ENCODE assay signal across 25 cellular contexts in genomic region chr4:71069063-71069462, GRCh38.
DNase-seq lines count a peak whose midpoint lies in the region; ATAC-seq, FAIRE-seq and TF ChIP-seq lines count a peak whose summit lies in the region.
"Had no signal": no experiment of that assay in that cellular context is flagged by ENCODE, and none has a peak within 500 bp of the region (broad histone marks: within the 10 kb centered on the region; RNA-seq: fewer than 3 reads in every experiment).

No MANE protein-coding gene starts in this region.

- WGBS in HepG2 (ENCODE audit: low lambda C conversion rate) = 8% methylated on average over 1 of the region's 1 CpG
- WGBS in right lobe of liver (ENCODE audit: insufficient coverage, low coverage, low lambda C conversion rate, missing lambda C conversion rate) = 92% methylated on average over 1 of the region's 1 CpG
- WGBS in K562 (ENCODE audit: insufficient coverage, low coverage, missing lambda C conversion rate) = 0% methylated on average over 1 of the region's 1 CpG
- 73 to 91% (median 83%) methylated on average over 1 of the region's 1 CpG for WGBS in spleen, 5 donors

- POLR2A ChIA-PET in HepG2 (lab: Yijun Ruan, JAX) = no interaction called here
- POLR2A ChIA-PET in K562 (lab: Yijun Ruan, JAX) = no interaction called here

- H3K36me3 ChIP-seq in HepG2 (replicated peaks in 1 of 2; ENCODE audit: control insufficient read depth in 1 of 2, insufficient read depth in 2 of 2, low read length in 2 of 2) = no peaks in the 10 kb centered on the region
- no peaks in the 10 kb centered on the region for H3K36me3 ChIP-seq in right lobe of liver
- H3K36me3 ChIP-seq in K562 (ENCODE audit: control insufficient read depth, insufficient read depth, low read length) = no peaks in the 10 kb centered on the region
- H3K36me3 ChIP-seq in mucosa of descending colon (ENCODE audit: low read depth) = no peaks in the 10 kb centered on the region
- H3K36me3 ChIP-seq in spleen = no peaks in the 10 kb centered on the region
- H3K36me3 ChIP-seq: BE2C; BLaER1 treated with 17β-estradiol and CSF1 and Interleukin-3, amounts not matched to agents 10 nM and 100 nM had no signal

- no peak overlapping the region for H2AFZ ChIP-seq in HepG2 (ENCODE audit: low read length)
- no peak overlapping the region for H2AFZ ChIP-seq in K562 (ENCODE audit: low read depth, low read length)
- H2AFZ ChIP-seq: GM23248 had no signal

- H3K9me1 ChIP-seq in K562 (ENCODE audit: control insufficient read depth, insufficient read depth, low read length) = no peaks in the 10 kb centered on the region

- H3K9me3 ChIP-seq in HepG2 (ENCODE audit: low read length) = no peaks in the 10 kb centered on the region
- no peaks in the 10 kb centered on the region for H3K9me3 ChIP-seq in right lobe of liver
- H3K9me3 ChIP-seq in K562 (replicated peaks; ENCODE audit: control insufficient read depth, insufficient read depth, low read depth, low read length) = no peaks in the 10 kb centered on the region
- H3K9me3 ChIP-seq in mucosa of descending colon = no peaks in the 10 kb centered on the region
- no peaks in the 10 kb centered on the region for H3K9me3 ChIP-seq in spleen
- H3K9me3 ChIP-seq: A549; BE2C; BLaER1 treated with 17β-estradiol and CSF1 and Interleukin-3, amounts not matched to agents 10 nM and 100 nM had no signal

- no peak for TF ChIP-seq EP300 in HepG2 (IDR thresholded peaks at IDR 0.05; ENCODE audit: low read depth in 2 of 2, low read length in 2 of 2)
- no peak for TF ChIP-seq EP300 in HepG2 (CRISPR knock-in tag; IDR thresholded peaks at IDR 0.05; ENCODE audit: borderline replicate concordance)
- no peak for TF ChIP-seq EP300 in K562 (IDR thresholded peaks at IDR 0.05; ENCODE audit: low read length)

- DNase-seq in HepG2 (ENCODE audit: low spot score) (no peak), right lobe of liver (no peak), K562 (ENCODE audit: extremely low read depth in 1 of 4, low spot score in 3 of 4) (no peak), mucosa of descending colon (no peak), NCI-H526 treated with DMSO at 0.1 percent for 48 hours (lab: John Stamatoyannopoulos, UW) (no peak), spleen (no peak), cardiac septum (ENCODE audit: low spot score) (no peak)
- DNase-seq: 8988T; ACHN; AML-193; BE2C; Caco-2; CD8-positive, alpha-beta T cell; DMS153; DND-41; GM23248; H7; HCEC 1CT had no signal

- H3K4me2 ChIP-seq in HepG2 (ENCODE audit: low read depth, low read length) = no peak overlapping the region
- no peak overlapping the region for H3K4me2 ChIP-seq in K562 (ENCODE audit: insufficient read depth, low read length)
- H3K4me2 ChIP-seq: A549; BLaER1 treated with 17β-estradiol and CSF1 and Interleukin-3, amounts not matched to agents 10 nM and 100 nM had no signal

- TF ChIP-seq CTCF in HepG2 (CRISPR knock-in tag; IDR thresholded peaks at IDR 0.05) (no peak), right lobe of liver (IDR thresholded peaks at IDR 0.05) (no peak), K562 (IDR thresholded peaks at IDR 0.05 in 2 of 3, conservative IDR thresholded peaks at IDR 0.05 in 1 of 3; ENCODE audit: insufficient read depth in 2 of 3, low read depth in 1 of 3, low read length in 3 of 3) (no peak), mucosa of descending colon (IDR thresholded peaks at IDR 0.05) (no peak), spleen (IDR thresholded peaks at IDR 0.05 in 8 of 11, conservative IDR thresholded peaks at IDR 0.05 in 3 of 11) (no peak)

- in situ Hi-C loops in HepG2 (cut with HindIII; ENCODE audit: extremely low pct_ligation_motif_present, low pct_unique_long_range_greater_than_20kb) = no loop called here
- in situ Hi-C loops in K562 (cut with MboI) = no loop called here

- intact Hi-C loops in HepG2 (cut with micrococcal nuclease; ENCODE audit: unreplicated experiment) (no loop called here), right lobe of liver (cut with DNase I) (no loop called here), K562 (cut with micrococcal nuclease) (no loop called here), mucosa of descending colon (cut with DNase I, micrococcal nuclease) (no loop called here), spleen (cut with DNase I; ENCODE audit: low total_unique reads) (no loop called here), cardiac septum (cut with DNase I) (no loop called here)

- no TSS peak for BruUV-seq in HepG2 (replicated peaks; lab: Mats Ljungman, UMichigan)
- no TSS peak for BruUV-seq in K562 (replicated peaks; lab: Mats Ljungman, UMichigan)

- H4K20me1 ChIP-seq in HepG2 (ENCODE audit: insufficient read depth, low read length) (0 out of 2 replicates have a peak, but pooled peaks cover 3% of the 10 kb centered on the region), K562 (replicated peaks; ENCODE audit: control insufficient read depth, insufficient read depth, low read length) (no peaks in the 10 kb centered on the region)
- H4K20me1 ChIP-seq: BLaER1 treated with 17β-estradiol and CSF1 and Interleukin-3, amounts not matched to agents 10 nM and 100 nM had no signal

- no peak overlapping the region for H3K4me3 ChIP-seq in HepG2 (replicated peaks in 1 of 3; ENCODE audit: insufficient read depth in 1 of 3, low read depth in 2 of 3, low read length in 3 of 3)
- H3K4me3 ChIP-seq in right lobe of liver = no peak overlapping the region
- H3K4me3 ChIP-seq in K562 = no peak overlapping the region
- H3K4me3 ChIP-seq in mucosa of descending colon = no peak overlapping the region
- no peak overlapping the region for H3K4me3 ChIP-seq in spleen
- H3K4me3 ChIP-seq: A549; BLaER1 treated with 17β-estradiol and CSF1 and Interleukin-3, amounts not matched to agents 10 nM and 100 nM; GM23248 had no signal

- CTCF ChIA-PET in HepG2 (lab: Yijun Ruan, JAX; ENCODE audit: low intra/inter-chr PET ratio, low total read pairs) (no interaction called here), K562 (lab: Yijun Ruan, JAX; ENCODE audit: low intra/inter-chr PET ratio) (no interaction called here)

- FAIRE-seq in HepG2 (lab: Jason Lieb, UNC) (no peak), K562 (lab: Jason Lieb, UNC) (peak; percentile 40)
- FAIRE-seq: A549, G401.6, GM12892, GM19239, H1 had no signal

- TF ChIP-seq RAD21 in HepG2 (CRISPR knock-in tag; IDR thresholded peaks at IDR 0.05) = no peak
- TF ChIP-seq RAD21 in K562 (CRISPR knock-in tag; conservative IDR thresholded peaks at IDR 0.05 in 1 of 2, IDR thresholded peaks at IDR 0.05 in 1 of 2) = no peak

- no peak overlapping the region for H3K9ac ChIP-seq in HepG2 (ENCODE audit: insufficient read depth, low read depth, low read length)
- no peak overlapping the region for H3K9ac ChIP-seq in K562 (ENCODE audit: insufficient read depth in 1 of 2, low read depth in 2 of 2, low read length in 2 of 2)
- H3K9ac ChIP-seq: BLaER1 treated with 17β-estradiol and CSF1 and Interleukin-3, amounts not matched to agents 10 nM and 100 nM; GM23248 had no signal

- H3K27ac ChIP-seq in HepG2 (ENCODE audit: extremely low read length, insufficient read depth, low read length) = no peak overlapping the region
- no peak overlapping the region for H3K27ac ChIP-seq in right lobe of liver
- no peak overlapping the region for H3K27ac ChIP-seq in K562 (ENCODE audit: extremely low read depth, low read depth, low read length)
- H3K27ac ChIP-seq in spleen = no peak overlapping the region
- H3K27ac ChIP-seq: A549; BLaER1 treated with 17β-estradiol and CSF1 and Interleukin-3, amounts not matched to agents 10 nM and 100 nM; GM23248 had no signal

- H3K4me1 ChIP-seq in HepG2 (ENCODE audit: insufficient read depth, low read length) = peaks cover 37% of the 10 kb centered on the region
- peaks cover 0 to 23% (median 6%) of the 10 kb centered on the region in 4 donors for H3K4me1 ChIP-seq in right lobe of liver
- H3K4me1 ChIP-seq in K562 (replicated peaks in 1 of 2; ENCODE audit: control insufficient read depth in 2 of 2, insufficient read depth in 2 of 2, low read length in 2 of 2) = no peaks in the 10 kb centered on the region
- H3K4me1 ChIP-seq in mucosa of descending colon (ENCODE audit: low read depth) = no peaks in the 10 kb centered on the region
- H3K4me1 ChIP-seq in spleen = peaks cover 0 to 8% (median 0%) of the 10 kb centered on the region in 6 donors
- H3K4me1 ChIP-seq: BE2C had no signal

- TF ChIP-seq POLR2A in HepG2 (IDR thresholded peaks at IDR 0.05; ENCODE audit: insufficient read depth in 1 of 2, low read depth in 2 of 2, low read length in 2 of 2) = no peak
- TF ChIP-seq POLR2A in right lobe of liver (IDR thresholded peaks at IDR 0.05) = no peak
- TF ChIP-seq POLR2A in K562 (conservative IDR thresholded peaks at IDR 0.05) = no peak
- no peak for TF ChIP-seq POLR2A in spleen (IDR thresholded peaks at IDR 0.05)

- no peaks in the 10 kb centered on the region for H3K79me2 ChIP-seq in HepG2 (ENCODE audit: insufficient read depth, low read length)
- no peaks in the 10 kb centered on the region for H3K79me2 ChIP-seq in K562 (ENCODE audit: control insufficient read depth, insufficient read depth, low read length)

- H3K27me3 ChIP-seq in HepG2 (ENCODE audit: control insufficient read depth in 1 of 2, insufficient read depth in 2 of 2, low read length in 2 of 2) (peaks cover 1 to 19% of the 10 kb centered on the region in 2 experiments; a peak in 3 of 5 replicates), right lobe of liver (no peaks in the 10 kb centered on the region), K562 (ENCODE audit: control insufficient read depth in 2 of 2, insufficient read depth in 2 of 2, low read length in 2 of 2) (no peaks in the 10 kb centered on the region), spleen (replicated peaks in 1 of 7) (no peaks in the 10 kb centered on the region)
- H3K27me3 ChIP-seq: BE2C; BLaER1 treated with 17β-estradiol and CSF1 and Interleukin-3, amounts not matched to agents 10 nM and 100 nM had no signal

- ATAC-seq in HepG2 (no peak), right lobe of liver (no peak), K562 (no peak), mucosa of descending colon (peak; percentile 61), HG03469 (IDR thresholded peaks at IDR 0.05; ENCODE audit: unreplicated experiment) (no peak)
- ATAC-seq: A549; CD8-positive, alpha-beta T cell had no signal

TF ChIP-seq in HepG2, 621 proteins besides CTCF, POLR2A, EP300 and RAD21:
- no peak for TF ChIP-seq ETV6 (CRISPR knock-in tag; conservative IDR thresholded peaks at IDR 0.05)
- TF ChIP-seq YEATS2 (CRISPR knock-in tag; IDR thresholded peaks at IDR 0.05; ENCODE audit: borderline replicate concordance) = no peak
- TF ChIP-seq RAD51 (IDR thresholded peaks at IDR 0.05; ENCODE audit: borderline replicate concordance) = peak; percentile 27; the same call in 1 of the 2 replicates

TF ChIP-seq in K562, 482 proteins besides CTCF, POLR2A, EP300 and RAD21 (continues in another document):
- TF ChIP-seq EHMT2 (IDR thresholded peaks at IDR 0.05) (no peak), BRF2 (IDR thresholded peaks at IDR 0.05; ENCODE audit: borderline replicate concordance, insufficient read depth, insufficient read length) (no peak)

Comparison
In these comparisons a context has a peak if more than half of its experiments do, and no peak if none do; other contexts are left out.
1. Of the 241 proteins assayed by ChIP-seq in both HepG2 and K562: peak only in HepG2: RAD51; only in K562: TFE3; in both: none; in neither: 239.